11 cellular contexts compared by ENCODE assay signal in genomic region chr6:27669798-27670301, GRCh38.
A peak's percentile ranks its signal among the peaks of the same experiment; 100 is the strongest.
DNase-seq lines count a peak whose midpoint lies in the region; TF ChIP-seq lines count a peak whose summit lies in the region.
"Had no signal": no experiment of that assay in that cellular context is flagged by ENCODE, and none has a peak within 500 bp of the region (broad histone marks: within the 10 kb centered on the region; RNA-seq: fewer than 3 reads in every experiment).

No MANE protein-coding gene starts in this region.

- H3K9me3 ChIP-seq in CD8-positive, alpha-beta memory T cell (ENCODE audit: low read length): no peaks in the 10 kb centered on the region
- no peaks in the 10 kb centered on the region for H3K9me3 ChIP-seq in HUES6 (ENCODE audit: control insufficient read depth, insufficient read depth, low read depth, low read length)
- peaks cover 2% of the 10 kb centered on the region for H3K9me3 ChIP-seq in adipocyte (ENCODE audit: control insufficient read depth, low read length)
- H3K9me3 ChIP-seq in mesodermal cell (ENCODE audit: control insufficient read depth, low read length): no peaks in the 10 kb centered on the region

- 21 to 29% methylated on average over 4 to 7 of the region's 11 CpGs for WGBS in mesodermal cell (ENCODE audit: insufficient coverage in 2 of 2), 2 experiments

- POLR2A ChIA-PET in CD8-positive, alpha-beta memory T cell (lab: Charles Lee): no interaction called here

- peaks cover 89 to 92% of the 10 kb centered on the region in 2 donors for H3K27me3 Mint-ChIP-seq in CD8-positive, alpha-beta memory T cell

- peaks cover 5% of the 10 kb centered on the region for H3K4me1 ChIP-seq in CD8-positive, alpha-beta memory T cell (ENCODE audit: insufficient read depth, low read length)
- H3K4me1 ChIP-seq in HUES6 (ENCODE audit: control insufficient read depth, insufficient read depth, low read length) (0 out of 2 replicates have a peak, but pooled peaks cover 2% of the 10 kb centered on the region), adipocyte (ENCODE audit: control insufficient read depth, insufficient read depth, low read length) (peaks cover 28% of the 10 kb centered on the region), mesodermal cell (ENCODE audit: control insufficient read depth, insufficient read depth, low read length, poor library complexity, severe bottlenecking) (no peaks in the 10 kb centered on the region)

- peaks cover 24 to 54% (median 31%) of the 10 kb centered on the region in 3 donors for H3K4me1 Mint-ChIP-seq in CD8-positive, alpha-beta memory T cell

- H3K27ac Mint-ChIP-seq in CD8-positive, alpha-beta memory T cell: peak overlapping the region in 7 of 8 donors; percentile 18 to 84 (median 67)

- peak overlapping the region in 6 of 7 donors; percentile 5 to 72 (median 58) for H3K4me3 Mint-ChIP-seq in CD8-positive, alpha-beta memory T cell

- H3K27me3 ChIP-seq in CD8-positive, alpha-beta memory T cell (ENCODE audit: insufficient read depth, low read length, poor library complexity, severe bottlenecking): peaks cover 82% of the 10 kb centered on the region
- H3K27me3 ChIP-seq in HUES6 (ENCODE audit: control insufficient read depth, insufficient read depth, low read length): peaks cover 53% of the 10 kb centered on the region
- H3K27me3 ChIP-seq in adipocyte (replicated peaks; ENCODE audit: control insufficient read depth, insufficient read depth, low read length): peaks cover 14% of the 10 kb centered on the region

- no peak overlapping the region for H3K4me3 ChIP-seq in CD8-positive, alpha-beta memory T cell (ENCODE audit: low read length)
- peak overlapping the region; percentile 92 for H3K4me3 ChIP-seq in HUES6 (ENCODE audit: low read depth, low read length)
- H3K4me3 ChIP-seq in adipocyte (ENCODE audit: low read length): peak overlapping the region; percentile 70
- H3K4me3 ChIP-seq in mesodermal cell (ENCODE audit: extremely low read depth, insufficient read depth, low read length, poor library complexity, severe bottlenecking): peak overlapping the region; percentile 45

- CTCF ChIA-PET in CD8-positive, alpha-beta memory T cell (lab: Charles Lee): interaction anchor here (1.0 to 1.9 kb wide), 2 partner anchors 18 to 60 kb away, joined by 3 to 4 read pairs; no protein-coding TSS in a partner anchor

- H3K36me3 Mint-ChIP-seq in CD8-positive, alpha-beta memory T cell: peaks cover 0 to 4% (median 3%) of the 10 kb centered on the region in 3 donors

- H3K9ac ChIP-seq in HUES6 (ENCODE audit: low read length) (peak overlapping the region; percentile 4), adipocyte (ENCODE audit: low read length) (no peak overlapping the region)

- in situ Hi-C loops in GM13977 (cut with MboI; ENCODE audit: low pct_unique_long_range_greater_than_20kb, low sequenced_read_pairs, unreplicated experiment): no loop called here

- no peak for TF ChIP-seq CTCF in GM13977 (IDR thresholded peaks at IDR 0.05; ENCODE audit: extremely low read depth, insufficient read depth, missing control alignments)

- no peaks in the 10 kb centered on the region for H3K36me3 ChIP-seq in CD8-positive, alpha-beta memory T cell (ENCODE audit: insufficient read depth, low read length)
- no peaks in the 10 kb centered on the region for H3K36me3 ChIP-seq in HUES6 (ENCODE audit: control insufficient read depth, insufficient read depth, low read length)
- H3K36me3 ChIP-seq in adipocyte (ENCODE audit: control insufficient read depth, insufficient read depth, low read length, severe bottlenecking): no peaks in the 10 kb centered on the region
- H3K36me3 ChIP-seq in mesodermal cell (ENCODE audit: control insufficient read depth, insufficient read depth, low read length): no peaks in the 10 kb centered on the region

- peaks cover 24 to 59% (median 55%) of the 10 kb centered on the region in 5 donors for H3K9me3 Mint-ChIP-seq in CD8-positive, alpha-beta memory T cell

- peak overlapping the region; percentile 34 for H3K27ac ChIP-seq in CD8-positive, alpha-beta memory T cell (ENCODE audit: low read depth, low read length)
- H3K27ac ChIP-seq in HUES6 (ENCODE audit: low read depth, low read length) (no peak overlapping the region), mesodermal cell (ENCODE audit: low read depth, low read length, severe bottlenecking) (no peak overlapping the region)

- DNase-seq in CD8-positive, alpha-beta memory T cell: no peak
- peak; percentile 19 for DNase-seq in adipocyte (ENCODE audit: low read depth)
- no peak for DNase-seq in activated gamma-delta T cell treated with Interleukin-2 at 50 U/mL for 16 hours
- no peak for DNase-seq in GM19238 (ENCODE audit: insufficient read length, low spot score)
- no peak for DNase-seq in GM13977 (ENCODE audit: low spot score)
- no peak for DNase-seq in mesenteric fat pad (ENCODE audit: low spot score)
- DNase-seq: anterior cingulate cortex; kidney; stimulated activated CD4-positive, alpha-beta T cell treated with anti-CD3 and anti-CD28 coated beads, Interleukin-2, amount 100 ng/mL, for 48 hours had no signal
